Comparison of ENCODE assay signal across 2 cellular contexts in the genomic region with DNA sequence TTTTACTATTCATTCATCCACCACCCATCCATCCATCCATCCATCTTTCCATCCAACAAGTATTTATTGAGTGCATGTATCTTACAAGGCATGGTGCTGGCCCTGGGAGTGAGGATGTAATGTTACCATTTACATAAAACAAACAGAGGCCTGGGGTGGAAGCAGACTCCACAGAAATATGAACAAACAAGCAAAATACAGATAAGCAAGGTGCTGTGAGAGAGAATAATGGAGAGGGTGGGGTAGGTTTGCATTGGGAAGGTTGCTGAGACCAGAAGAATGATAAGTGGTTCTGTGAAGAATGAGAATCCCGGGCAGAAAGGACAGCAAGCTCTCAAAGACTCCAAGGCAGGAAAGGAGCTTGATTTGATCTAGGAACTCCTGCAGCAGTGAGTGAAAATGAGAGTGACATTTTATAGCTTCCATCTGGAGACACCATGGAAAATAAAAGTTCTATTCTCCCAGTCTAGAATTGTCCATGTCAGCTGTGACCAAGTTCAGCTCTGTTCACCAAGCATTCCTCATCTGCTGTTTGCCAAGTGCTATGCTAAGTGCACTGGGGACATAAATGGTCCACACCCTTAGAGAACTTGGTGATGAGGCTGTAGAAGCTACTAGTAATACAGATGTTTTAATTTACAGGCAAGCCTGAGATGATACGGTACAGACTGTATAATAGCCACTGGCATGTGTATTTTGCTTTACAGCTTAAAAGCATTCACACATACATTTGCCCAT.
TF ChIP-seq lines count a peak whose summit lies in the region.

No MANE protein-coding gene starts in this region.

TF ChIP-seq in HEK293, 187 proteins besides CTCF, POLR2A, EP300 and RAD21 (continued from another document and continues in another):
- TF ChIP-seq, protein P1, sequence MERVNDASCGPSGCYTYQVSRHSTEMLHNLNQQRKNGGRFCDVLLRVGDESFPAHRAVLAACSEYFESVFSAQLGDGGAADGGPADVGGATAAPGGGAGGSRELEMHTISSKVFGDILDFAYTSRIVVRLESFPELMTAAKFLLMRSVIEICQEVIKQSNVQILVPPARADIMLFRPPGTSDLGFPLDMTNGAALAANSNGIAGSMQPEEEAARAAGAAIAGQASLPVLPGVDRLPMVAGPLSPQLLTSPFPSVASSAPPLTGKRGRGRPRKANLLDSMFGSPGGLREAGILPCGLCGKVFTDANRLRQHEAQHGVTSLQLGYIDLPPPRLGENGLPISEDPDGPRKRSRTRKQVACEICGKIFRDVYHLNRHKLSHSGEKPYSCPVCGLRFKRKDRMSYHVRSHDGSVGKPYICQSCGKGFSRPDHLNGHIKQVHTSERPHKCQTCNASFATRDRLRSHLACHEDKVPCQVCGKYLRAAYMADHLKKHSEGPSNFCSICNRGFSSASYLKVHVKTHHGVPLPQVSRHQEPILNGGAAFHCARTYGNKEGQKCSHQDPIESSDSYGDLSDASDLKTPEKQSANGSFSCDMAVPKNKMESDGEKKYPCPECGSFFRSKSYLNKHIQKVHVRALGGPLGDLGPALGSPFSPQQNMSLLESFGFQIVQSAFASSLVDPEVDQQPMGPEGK (tag by site-specific recombination; IDR thresholded peaks at IDR 0.05), result no peak
- TF ChIP-seq, protein P2, sequence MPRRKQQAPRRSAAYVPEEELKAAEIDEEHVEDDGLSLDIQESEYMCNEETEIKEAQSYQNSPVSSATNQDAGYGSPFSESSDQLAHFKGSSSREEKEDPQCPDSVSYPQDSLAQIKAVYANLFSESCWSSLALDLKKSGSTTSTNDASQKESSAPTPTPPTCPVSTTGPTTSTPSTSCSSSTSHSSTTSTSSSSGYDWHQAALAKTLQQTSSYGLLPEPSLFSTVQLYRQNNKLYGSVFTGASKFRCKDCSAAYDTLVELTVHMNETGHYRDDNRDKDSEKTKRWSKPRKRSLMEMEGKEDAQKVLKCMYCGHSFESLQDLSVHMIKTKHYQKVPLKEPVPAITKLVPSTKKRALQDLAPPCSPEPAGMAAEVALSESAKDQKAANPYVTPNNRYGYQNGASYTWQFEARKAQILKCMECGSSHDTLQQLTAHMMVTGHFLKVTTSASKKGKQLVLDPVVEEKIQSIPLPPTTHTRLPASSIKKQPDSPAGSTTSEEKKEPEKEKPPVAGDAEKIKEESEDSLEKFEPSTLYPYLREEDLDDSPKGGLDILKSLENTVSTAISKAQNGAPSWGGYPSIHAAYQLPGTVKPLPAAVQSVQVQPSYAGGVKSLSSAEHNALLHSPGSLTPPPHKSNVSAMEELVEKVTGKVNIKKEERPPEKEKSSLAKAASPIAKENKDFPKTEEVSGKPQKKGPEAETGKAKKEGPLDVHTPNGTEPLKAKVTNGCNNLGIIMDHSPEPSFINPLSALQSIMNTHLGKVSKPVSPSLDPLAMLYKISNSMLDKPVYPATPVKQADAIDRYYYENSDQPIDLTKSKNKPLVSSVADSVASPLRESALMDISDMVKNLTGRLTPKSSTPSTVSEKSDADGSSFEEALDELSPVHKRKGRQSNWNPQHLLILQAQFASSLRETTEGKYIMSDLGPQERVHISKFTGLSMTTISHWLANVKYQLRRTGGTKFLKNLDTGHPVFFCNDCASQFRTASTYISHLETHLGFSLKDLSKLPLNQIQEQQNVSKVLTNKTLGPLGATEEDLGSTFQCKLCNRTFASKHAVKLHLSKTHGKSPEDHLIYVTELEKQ (tag by site-specific recombination; IDR thresholded peaks at IDR 0.05; ENCODE audit: borderline replicate concordance), result no peak
- TF ChIP-seq ZSCAN30 (tag by site-specific recombination; IDR thresholded peaks at IDR 0.05), result no peak
- TF ChIP-seq PRDM1 (tag by site-specific recombination; IDR thresholded peaks at IDR 0.05), result peak; percentile 62; the same call in 1 of the 2 replicates
- no peak for TF ChIP-seq ZNF341 (tag by site-specific recombination; IDR thresholded peaks at IDR 0.05; ENCODE audit: low read depth)
- TF ChIP-seq PRDM2 (tag by site-specific recombination; IDR thresholded peaks at IDR 0.05; ENCODE audit: borderline replicate concordance), result no peak
- TF ChIP-seq, protein P3, sequence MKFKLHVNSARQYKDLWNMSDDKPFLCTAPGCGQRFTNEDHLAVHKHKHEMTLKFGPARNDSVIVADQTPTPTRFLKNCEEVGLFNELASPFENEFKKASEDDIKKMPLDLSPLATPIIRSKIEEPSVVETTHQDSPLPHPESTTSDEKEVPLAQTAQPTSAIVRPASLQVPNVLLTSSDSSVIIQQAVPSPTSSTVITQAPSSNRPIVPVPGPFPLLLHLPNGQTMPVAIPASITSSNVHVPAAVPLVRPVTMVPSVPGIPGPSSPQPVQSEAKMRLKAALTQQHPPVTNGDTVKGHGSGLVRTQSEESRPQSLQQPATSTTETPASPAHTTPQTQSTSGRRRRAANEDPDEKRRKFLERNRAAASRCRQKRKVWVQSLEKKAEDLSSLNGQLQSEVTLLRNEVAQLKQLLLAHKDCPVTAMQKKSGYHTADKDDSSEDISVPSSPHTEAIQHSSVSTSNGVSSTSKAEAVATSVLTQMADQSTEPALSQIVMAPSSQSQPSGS (tag by site-specific recombination; IDR thresholded peaks at IDR 0.05; ENCODE audit: low read depth), result no peak

TF ChIP-seq in WTC11, 78 proteins besides CTCF, POLR2A, EP300 and RAD21 (continued from another document):
- TF ChIP-seq ZNF281 (CRISPR knock-in tag; IDR thresholded peaks at IDR 0.05), result no peak
- TF ChIP-seq, protein P4, sequence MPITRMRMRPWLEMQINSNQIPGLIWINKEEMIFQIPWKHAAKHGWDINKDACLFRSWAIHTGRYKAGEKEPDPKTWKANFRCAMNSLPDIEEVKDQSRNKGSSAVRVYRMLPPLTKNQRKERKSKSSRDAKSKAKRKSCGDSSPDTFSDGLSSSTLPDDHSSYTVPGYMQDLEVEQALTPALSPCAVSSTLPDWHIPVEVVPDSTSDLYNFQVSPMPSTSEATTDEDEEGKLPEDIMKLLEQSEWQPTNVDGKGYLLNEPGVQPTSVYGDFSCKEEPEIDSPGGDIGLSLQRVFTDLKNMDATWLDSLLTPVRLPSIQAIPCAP (CRISPR knock-in tag; IDR thresholded peaks at IDR 0.05), result no peak
- no peak for TF ChIP-seq GABPB1 (CRISPR knock-in tag; IDR thresholded peaks at IDR 0.05)
- TF ChIP-seq IRF2 (CRISPR knock-in tag; IDR thresholded peaks at IDR 0.05; ENCODE audit: borderline replicate concordance, low read depth), result no peak
- TF ChIP-seq ZNF416 (CRISPR knock-in tag; IDR thresholded peaks at IDR 0.05), result no peak
- TF ChIP-seq, protein P5, sequence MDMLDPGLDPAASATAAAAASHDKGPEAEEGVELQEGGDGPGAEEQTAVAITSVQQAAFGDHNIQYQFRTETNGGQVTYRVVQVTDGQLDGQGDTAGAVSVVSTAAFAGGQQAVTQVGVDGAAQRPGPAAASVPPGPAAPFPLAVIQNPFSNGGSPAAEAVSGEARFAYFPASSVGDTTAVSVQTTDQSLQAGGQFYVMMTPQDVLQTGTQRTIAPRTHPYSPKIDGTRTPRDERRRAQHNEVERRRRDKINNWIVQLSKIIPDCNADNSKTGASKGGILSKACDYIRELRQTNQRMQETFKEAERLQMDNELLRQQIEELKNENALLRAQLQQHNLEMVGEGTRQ (CRISPR knock-in tag; IDR thresholded peaks at IDR 0.05), result no peak
- TF ChIP-seq, protein P6, sequence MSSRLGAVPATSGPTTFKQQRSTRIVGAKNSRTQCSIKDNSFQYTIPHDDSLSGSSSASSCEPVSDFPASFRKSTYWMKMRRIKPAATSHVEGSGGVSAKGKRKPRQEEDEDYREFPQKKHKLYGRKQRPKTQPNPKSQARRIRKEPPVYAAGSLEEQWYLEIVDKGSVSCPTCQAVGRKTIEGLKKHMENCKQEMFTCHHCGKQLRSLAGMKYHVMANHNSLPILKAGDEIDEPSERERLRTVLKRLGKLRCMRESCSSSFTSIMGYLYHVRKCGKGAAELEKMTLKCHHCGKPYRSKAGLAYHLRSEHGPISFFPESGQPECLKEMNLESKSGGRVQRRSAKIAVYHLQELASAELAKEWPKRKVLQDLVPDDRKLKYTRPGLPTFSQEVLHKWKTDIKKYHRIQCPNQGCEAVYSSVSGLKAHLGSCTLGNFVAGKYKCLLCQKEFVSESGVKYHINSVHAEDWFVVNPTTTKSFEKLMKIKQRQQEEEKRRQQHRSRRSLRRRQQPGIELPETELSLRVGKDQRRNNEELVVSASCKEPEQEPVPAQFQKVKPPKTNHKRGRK (CRISPR knock-in tag; IDR thresholded peaks at IDR 0.05; ENCODE audit: borderline replicate concordance), result no peak
- no peak for TF ChIP-seq ATF6 (CRISPR knock-in tag; IDR thresholded peaks at IDR 0.05)
- TF ChIP-seq, protein P3 (CRISPR knock-in tag; IDR thresholded peaks at IDR 0.05; ENCODE audit: borderline replicate concordance, low read depth), result no peak
- TF ChIP-seq AFF4 (CRISPR knock-in tag; IDR thresholded peaks at IDR 0.05; ENCODE audit: borderline replicate concordance), result no peak
